1 cellular context compared by ENCODE assay signal in the genomic region with DNA sequence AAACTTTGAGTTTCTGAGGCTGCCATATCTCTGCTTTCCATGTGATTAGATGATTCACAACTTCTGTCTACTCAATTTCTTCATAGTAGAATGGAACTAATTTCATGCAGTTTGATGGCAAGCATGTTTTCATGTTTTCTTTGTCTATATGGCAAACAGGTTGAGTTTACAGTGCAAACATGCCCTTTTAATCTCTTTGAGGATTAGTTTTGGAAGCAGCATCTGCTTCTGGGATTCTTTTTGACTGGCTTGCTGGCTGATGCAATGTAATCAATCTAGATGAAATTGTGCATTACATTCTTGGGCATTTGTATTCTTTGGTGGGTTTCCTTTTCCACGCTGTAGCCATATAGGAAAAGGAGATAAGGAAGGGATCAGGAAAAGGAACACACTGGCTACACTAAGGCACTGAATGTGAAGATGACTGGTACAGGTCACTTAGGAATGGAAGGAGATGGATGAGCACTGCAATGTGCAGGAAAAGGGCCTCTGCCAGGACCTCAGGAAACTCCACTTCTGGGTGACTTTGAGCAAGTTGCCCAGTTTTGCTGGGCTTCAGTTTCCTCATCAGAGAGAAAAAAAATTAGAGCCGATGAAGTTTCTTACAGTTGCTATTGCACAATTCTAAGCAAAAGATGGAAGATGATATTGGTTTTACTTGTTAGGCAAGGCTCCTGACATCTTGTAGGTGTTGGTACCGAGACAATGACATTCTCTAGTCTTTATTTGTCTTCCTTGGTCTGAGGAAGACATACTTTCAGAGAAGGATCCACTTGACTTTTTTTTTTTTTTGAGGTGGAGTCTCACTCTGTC.
A peak's percentile ranks its signal among the peaks of the same experiment; 100 is the strongest.
TF ChIP-seq lines count a peak whose summit lies in the region.

No MANE protein-coding gene starts in this region.

TF ChIP-seq in IMR-90, 13 proteins besides CTCF, POLR2A, EP300 and RAD21:
- TF ChIP-seq MAZ (IDR thresholded peaks at IDR 0.05; ENCODE audit: borderline replicate concordance, low read depth, low read length) (no peak), CEBPB (IDR thresholded peaks at IDR 0.05; ENCODE audit: low read depth, low read length) (peak; percentile 66; the same call in 1 of the 2 replicates)
